ENCODE assay signal across 18 cellular contexts in the genomic region with DNA sequence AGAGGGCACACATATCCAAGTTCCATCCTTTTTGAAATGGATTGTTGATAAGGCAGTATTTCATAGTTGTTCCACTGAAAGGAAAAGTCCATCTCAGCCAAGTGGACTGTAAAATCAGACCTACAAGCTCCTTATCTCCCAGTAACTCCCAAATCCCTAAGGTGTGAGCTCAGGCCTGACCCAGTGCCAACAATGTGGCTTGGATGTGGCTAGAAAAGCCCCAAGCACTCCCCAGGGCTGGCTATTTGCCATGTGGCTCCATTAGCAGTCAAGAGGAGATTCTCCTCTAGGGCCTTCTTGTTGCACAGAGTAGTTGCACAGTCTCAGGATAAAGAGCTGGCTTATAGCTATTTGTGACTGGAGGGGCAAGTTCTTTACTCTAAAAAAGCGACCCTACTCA. TPM values are rescaled to one million over a fixed set of nuclear protein-coding genes. Genes with fewer than 3 reads are reported as not detected.
A peak's percentile ranks its signal among the peaks of the same experiment; 100 is the strongest.
DNase-seq lines count a peak whose midpoint lies in the region; ATAC-seq and TF ChIP-seq lines count a peak whose summit lies in the region.
"Had no signal": no experiment of that assay in that cellular context is flagged by ENCODE, and none has a peak within 500 bp of the region (broad histone marks: within the 10 kb centered on the region; RNA-seq: fewer than 3 reads in every experiment).

No MANE protein-coding gene starts in this region.

- TF ChIP-seq CTCF in mammary epithelial cell (conservative IDR thresholded peaks at IDR 0.05 in 1 of 2, IDR thresholded peaks at IDR 0.05 in 1 of 2; ENCODE audit: extremely low read depth in 1 of 2, insufficient read depth in 1 of 2, low read depth in 1 of 2, low read length in 2 of 2) (no peak), upper lobe of right lung (IDR thresholded peaks at IDR 0.05) (no peak), testis (IDR thresholded peaks at IDR 0.05) (no peak)

- 17% methylated on average over 1 of the region's 1 CpG for WGBS in mammary epithelial cell (ENCODE audit: low coverage, missing lambda C conversion rate)
- 80% methylated on average over 1 of the region's 1 CpG; no CpG with 5 or more reads in 1 of the 2 donors for WGBS in testis, 2 donors

- dilution Hi-C loops in mammary epithelial cell (cut with HindIII; ENCODE audit: low sequenced_read_pairs) = no loop called here

- CTCF ChIA-PET in mammary epithelial cell (lab: Charles Lee; ENCODE audit: low non-redundant PET) = no interaction called here

- no peak overlapping the region for H3K9ac ChIP-seq in mammary epithelial cell (ENCODE audit: insufficient read depth, low read length)

- DNase-seq in MG63 (peak; percentile 8), mammary epithelial cell (peak; percentile 1), left ventricle myocardium superior (peak; percentile 46), upper lobe of right lung (peak; percentile 57), testis (no peak), NOMO-1 treated with dmso at 0.1 percent for 144 hours (lab: John Stamatoyannopoulos, UW; ENCODE audit: unreplicated experiment) (no peak)
- DNase-seq: ACHN, AML-193, GOT3, KBM-7, NCI-H1092 treated with DMSO at 0.1 percent for 48 hours, NCI-H2081 treated with DMSO at 0.1 percent for 48 hours, NCI-H2227 treated with DMSO at 0.1 percent for 48 hours, NCI-H524 treated with DMSO at 0.1 percent for 48 hours, Peyer's patch, SHP77 had no signal

- H3K27me3 ChIP-seq in MG63 (no peaks in the 10 kb centered on the region), mammary epithelial cell (ENCODE audit: insufficient read depth, low read length) (peaks cover 7% of the 10 kb centered on the region), upper lobe of right lung (no peaks in the 10 kb centered on the region), testis (no peaks in the 10 kb centered on the region)
- H3K27me3 ChIP-seq: Peyer's patch had no signal

- TF ChIP-seq POLR2A in testis (IDR thresholded peaks at IDR 0.05) = no peak
- no peak for TF ChIP-seq POLR2A in GM18505 (IDR thresholded peaks at IDR 0.05; ENCODE audit: borderline replicate concordance, extremely low read depth, insufficient read depth, insufficient read length)

- H2AFZ ChIP-seq in mammary epithelial cell (ENCODE audit: low read depth, low read length) = no peak overlapping the region

- H3K36me3 ChIP-seq in MG63 (no peaks in the 10 kb centered on the region), mammary epithelial cell (ENCODE audit: insufficient read depth, low read length) (no peaks in the 10 kb centered on the region), upper lobe of right lung (no peaks in the 10 kb centered on the region), testis (ENCODE audit: low read depth, missing control alignments) (no peaks in the 10 kb centered on the region)
- H3K36me3 ChIP-seq: Peyer's patch had no signal

- H3K4me1 ChIP-seq in mammary epithelial cell (ENCODE audit: insufficient read depth, low read length) (no peaks in the 10 kb centered on the region), upper lobe of right lung (no peaks in the 10 kb centered on the region), testis (no peaks in the 10 kb centered on the region)
- H3K4me1 ChIP-seq: Peyer's patch had no signal

- no peaks in the 10 kb centered on the region for H4K20me1 ChIP-seq in mammary epithelial cell (ENCODE audit: insufficient read depth, low read length)

- no peak overlapping the region for H3K4me3 ChIP-seq in MG63
- H3K4me3 ChIP-seq in mammary epithelial cell (replicated peaks in 1 of 3; ENCODE audit: insufficient read depth in 1 of 3, low read depth in 2 of 3, low read length in 3 of 3) = no peak overlapping the region
- no peak overlapping the region for H3K4me3 ChIP-seq in upper lobe of right lung
- H3K4me3 ChIP-seq in testis = no peak overlapping the region
- H3K4me3 ChIP-seq: Peyer's patch had no signal

- H3K79me2 ChIP-seq in mammary epithelial cell (ENCODE audit: insufficient read depth, low read length) = no peaks in the 10 kb centered on the region

- BruUV-seq in mammary epithelial cell (replicated peaks; lab: Mats Ljungman, UMichigan) = no TSS peak

- H3K4me2 ChIP-seq in mammary epithelial cell (ENCODE audit: insufficient read depth, low read depth, low read length) = no peak overlapping the region

- H3K27ac ChIP-seq in mammary epithelial cell (ENCODE audit: insufficient read depth, low read depth, low read length) = no peak overlapping the region
- H3K27ac ChIP-seq in upper lobe of right lung = no peak overlapping the region
- no peak overlapping the region for H3K27ac ChIP-seq in testis
- H3K27ac ChIP-seq: Peyer's patch had no signal

- ATAC-seq in left ventricle myocardium superior = no peak
- ATAC-seq in upper lobe of right lung = no peak
- ATAC-seq in GM18505 (IDR thresholded peaks at IDR 0.05; ENCODE audit: unreplicated experiment) = no peak
- ATAC-seq: SK-N-SH treated with all-trans-retinoic acid at 6 μM for 48 hours had no signal

- in situ Hi-C loops in mammary epithelial cell (cut with MboI; ENCODE audit: low sequenced_read_pairs in 2 of 2) = no loop called here

- H3K9me3 ChIP-seq in MG63 = no peaks in the 10 kb centered on the region
- no peaks in the 10 kb centered on the region for H3K9me3 ChIP-seq in mammary epithelial cell (replicated peaks; ENCODE audit: insufficient read depth, low read length)
- no peaks in the 10 kb centered on the region for H3K9me3 ChIP-seq in upper lobe of right lung
- no peaks in the 10 kb centered on the region for H3K9me3 ChIP-seq in testis
- H3K9me3 ChIP-seq: Peyer's patch had no signal

- intact Hi-C loops in mammary epithelial cell (cut with micrococcal nuclease) = no loop called here
- intact Hi-C loops in left ventricle myocardium superior (cut with micrococcal nuclease) = no loop called here
- intact Hi-C loops in upper lobe of right lung (cut with DNase I) = no loop called here
- intact Hi-C loops in testis (cut with DNase I; ENCODE audit: low total_unique reads) = no loop called here

RNA-seq across cellular contexts. Expression of a gene that starts 25.0 kb away (rescaled TPM):
- not detected in 2 replicates for total RNA-seq in MG63 (2014; rRNA removed; shearing (Covaris generic); ENCODE audit: low replicate concordance)
- total RNA-seq in mammary epithelial cell (not detected), left ventricle myocardium superior (not detected), upper lobe of right lung (0.09 TPM), testis (under 1 TPM; 0.39 to 0.43 TPM)
- polyA plus RNA-seq in mammary epithelial cell (not detected), testis (ENCODE audit: insufficient read depth, low read depth, low replicate concordance) (0.47 TPM)
- not detected for polyA minus RNA-seq in mammary epithelial cell
- total RNA-seq: Peyer's patch had no signal

Comparison
In these comparisons a context has a peak if more than half of its experiments do, and no peak if none do; other contexts are left out.
1. DNase-seq: peak in MG63 (single experiment), mammary epithelial cell (single experiment), left ventricle myocardium superior (single experiment) and upper lobe of right lung (single experiment); none in testis (single experiment) and NOMO-1 treated with dmso at 0.1 percent for 144 hours (single experiment).